Comparison of ENCODE assay signal across 1 cellular context in genomic region chr12:115103884-115104883, GRCh38.
A peak's percentile ranks its signal among the peaks of the same experiment; 100 is the strongest.
TF ChIP-seq lines count a peak whose summit lies in the region.

No MANE protein-coding gene starts in this region.

TF ChIP-seq in K562, 482 proteins besides CTCF, POLR2A, EP300 and RAD21 (continued from another document and continues in another):
- TF ChIP-seq, protein P1, sequence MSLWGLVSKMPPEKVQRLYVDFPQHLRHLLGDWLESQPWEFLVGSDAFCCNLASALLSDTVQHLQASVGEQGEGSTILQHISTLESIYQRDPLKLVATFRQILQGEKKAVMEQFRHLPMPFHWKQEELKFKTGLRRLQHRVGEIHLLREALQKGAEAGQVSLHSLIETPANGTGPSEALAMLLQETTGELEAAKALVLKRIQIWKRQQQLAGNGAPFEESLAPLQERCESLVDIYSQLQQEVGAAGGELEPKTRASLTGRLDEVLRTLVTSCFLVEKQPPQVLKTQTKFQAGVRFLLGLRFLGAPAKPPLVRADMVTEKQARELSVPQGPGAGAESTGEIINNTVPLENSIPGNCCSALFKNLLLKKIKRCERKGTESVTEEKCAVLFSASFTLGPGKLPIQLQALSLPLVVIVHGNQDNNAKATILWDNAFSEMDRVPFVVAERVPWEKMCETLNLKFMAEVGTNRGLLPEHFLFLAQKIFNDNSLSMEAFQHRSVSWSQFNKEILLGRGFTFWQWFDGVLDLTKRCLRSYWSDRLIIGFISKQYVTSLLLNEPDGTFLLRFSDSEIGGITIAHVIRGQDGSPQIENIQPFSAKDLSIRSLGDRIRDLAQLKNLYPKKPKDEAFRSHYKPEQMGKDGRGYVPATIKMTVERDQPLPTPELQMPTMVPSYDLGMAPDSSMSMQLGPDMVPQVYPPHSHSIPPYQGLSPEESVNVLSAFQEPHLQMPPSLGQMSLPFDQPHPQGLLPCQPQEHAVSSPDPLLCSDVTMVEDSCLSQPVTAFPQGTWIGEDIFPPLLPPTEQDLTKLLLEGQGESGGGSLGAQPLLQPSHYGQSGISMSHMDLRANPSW (CRISPR knock-in tag; IDR thresholded peaks at IDR 0.05), result no peak
- TF ChIP-seq POLR2B (IDR thresholded peaks at IDR 0.05; ENCODE audit: low read depth, partially characterized antibody) (no peak), EGR1 (conservative IDR thresholded peaks at IDR 0.05) (no peak), SREBF1 (IDR thresholded peaks at IDR 0.05; ENCODE audit: borderline replicate concordance, low read depth, low read length) (no peak), STAT5A (IDR thresholded peaks at IDR 0.05; ENCODE audit: borderline replicate concordance, low read length) (no peak), GTF2A2 (tag; IDR thresholded peaks at IDR 0.05) (no peak), ZNF232 (CRISPR knock-in tag; IDR thresholded peaks at IDR 0.05) (no peak), ZNF253 (CRISPR knock-in tag; conservative IDR thresholded peaks at IDR 0.05) (no peak), NCOR1 (IDR thresholded peaks at IDR 0.05) (no peak), CBX5 (IDR thresholded peaks at IDR 0.05; ENCODE audit: borderline replicate concordance, low read depth) (no peak), GTF2B (IDR thresholded peaks at IDR 0.05; ENCODE audit: extremely low read depth, insufficient read length) (no peak), THRA (IDR thresholded peaks at IDR 0.05) (no peak), EP400 (IDR thresholded peaks at IDR 0.05) (no peak), RAD51 (IDR thresholded peaks at IDR 0.05; ENCODE audit: borderline replicate concordance, low read depth) (peak; percentile 69), NEUROD1 (IDR thresholded peaks at IDR 0.05; ENCODE audit: borderline replicate concordance, low read depth, low read length, partially characterized antibody) (no peak), ILK (tag; IDR thresholded peaks at IDR 0.05; ENCODE audit: borderline replicate concordance, low read depth) (no peak), ARHGAP35 (IDR thresholded peaks at IDR 0.05; ENCODE audit: partially characterized antibody) (no peak), HDGF (IDR thresholded peaks at IDR 0.05) (no peak), PYGO2 (tag; IDR thresholded peaks at IDR 0.05) (no peak), RBM14 (IDR thresholded peaks at IDR 0.05; ENCODE audit: borderline replicate concordance, insufficient read depth, low read depth, low read length) (no peak), TEAD1 (CRISPR knock-in tag; IDR thresholded peaks at IDR 0.05) (0 out of 4 replicates have a peak, but pooled peaks of 1 of the 2 experiments have one; percentile 48), GTF2F1 (IDR thresholded peaks at IDR 0.05; ENCODE audit: low read depth, low read length) (no peak), NFE2 (IDR thresholded peaks at IDR 0.05; ENCODE audit: low read depth) (peak; percentile 51; the same call in 1 of the 2 replicates), KLF1 (tag; IDR thresholded peaks at IDR 0.05) (no peak), RFX1 (IDR thresholded peaks at IDR 0.05) (no peak), TRIM24 (IDR thresholded peaks at IDR 0.05) (no peak; a peak in 1 of 4 replicates), MLX (CRISPR knock-in tag; conservative IDR thresholded peaks at IDR 0.05) (no peak), TGIF2 (CRISPR knock-in tag; IDR thresholded peaks at IDR 0.05) (no peak), CREB1 (IDR thresholded peaks at IDR 0.05) (no peak), CREB1 (CRISPR knock-in tag; IDR thresholded peaks at IDR 0.05) (no peak)
- TF ChIP-seq, protein P2, sequence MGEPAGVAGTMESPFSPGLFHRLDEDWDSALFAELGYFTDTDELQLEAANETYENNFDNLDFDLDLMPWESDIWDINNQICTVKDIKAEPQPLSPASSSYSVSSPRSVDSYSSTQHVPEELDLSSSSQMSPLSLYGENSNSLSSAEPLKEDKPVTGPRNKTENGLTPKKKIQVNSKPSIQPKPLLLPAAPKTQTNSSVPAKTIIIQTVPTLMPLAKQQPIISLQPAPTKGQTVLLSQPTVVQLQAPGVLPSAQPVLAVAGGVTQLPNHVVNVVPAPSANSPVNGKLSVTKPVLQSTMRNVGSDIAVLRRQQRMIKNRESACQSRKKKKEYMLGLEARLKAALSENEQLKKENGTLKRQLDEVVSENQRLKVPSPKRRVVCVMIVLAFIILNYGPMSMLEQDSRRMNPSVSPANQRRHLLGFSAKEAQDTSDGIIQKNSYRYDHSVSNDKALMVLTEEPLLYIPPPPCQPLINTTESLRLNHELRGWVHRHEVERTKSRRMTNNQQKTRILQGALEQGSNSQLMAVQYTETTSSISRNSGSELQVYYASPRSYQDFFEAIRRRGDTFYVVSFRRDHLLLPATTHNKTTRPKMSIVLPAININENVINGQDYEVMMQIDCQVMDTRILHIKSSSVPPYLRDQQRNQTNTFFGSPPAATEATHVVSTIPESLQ (CRISPR knock-in tag; IDR thresholded peaks at IDR 0.05), result no peak
- TF ChIP-seq, protein P3, sequence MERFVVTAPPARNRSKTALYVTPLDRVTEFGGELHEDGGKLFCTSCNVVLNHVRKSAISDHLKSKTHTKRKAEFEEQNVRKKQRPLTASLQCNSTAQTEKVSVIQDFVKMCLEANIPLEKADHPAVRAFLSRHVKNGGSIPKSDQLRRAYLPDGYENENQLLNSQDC (CRISPR knock-in tag; IDR thresholded peaks at IDR 0.05), result no peak
- TF ChIP-seq, protein P4, sequence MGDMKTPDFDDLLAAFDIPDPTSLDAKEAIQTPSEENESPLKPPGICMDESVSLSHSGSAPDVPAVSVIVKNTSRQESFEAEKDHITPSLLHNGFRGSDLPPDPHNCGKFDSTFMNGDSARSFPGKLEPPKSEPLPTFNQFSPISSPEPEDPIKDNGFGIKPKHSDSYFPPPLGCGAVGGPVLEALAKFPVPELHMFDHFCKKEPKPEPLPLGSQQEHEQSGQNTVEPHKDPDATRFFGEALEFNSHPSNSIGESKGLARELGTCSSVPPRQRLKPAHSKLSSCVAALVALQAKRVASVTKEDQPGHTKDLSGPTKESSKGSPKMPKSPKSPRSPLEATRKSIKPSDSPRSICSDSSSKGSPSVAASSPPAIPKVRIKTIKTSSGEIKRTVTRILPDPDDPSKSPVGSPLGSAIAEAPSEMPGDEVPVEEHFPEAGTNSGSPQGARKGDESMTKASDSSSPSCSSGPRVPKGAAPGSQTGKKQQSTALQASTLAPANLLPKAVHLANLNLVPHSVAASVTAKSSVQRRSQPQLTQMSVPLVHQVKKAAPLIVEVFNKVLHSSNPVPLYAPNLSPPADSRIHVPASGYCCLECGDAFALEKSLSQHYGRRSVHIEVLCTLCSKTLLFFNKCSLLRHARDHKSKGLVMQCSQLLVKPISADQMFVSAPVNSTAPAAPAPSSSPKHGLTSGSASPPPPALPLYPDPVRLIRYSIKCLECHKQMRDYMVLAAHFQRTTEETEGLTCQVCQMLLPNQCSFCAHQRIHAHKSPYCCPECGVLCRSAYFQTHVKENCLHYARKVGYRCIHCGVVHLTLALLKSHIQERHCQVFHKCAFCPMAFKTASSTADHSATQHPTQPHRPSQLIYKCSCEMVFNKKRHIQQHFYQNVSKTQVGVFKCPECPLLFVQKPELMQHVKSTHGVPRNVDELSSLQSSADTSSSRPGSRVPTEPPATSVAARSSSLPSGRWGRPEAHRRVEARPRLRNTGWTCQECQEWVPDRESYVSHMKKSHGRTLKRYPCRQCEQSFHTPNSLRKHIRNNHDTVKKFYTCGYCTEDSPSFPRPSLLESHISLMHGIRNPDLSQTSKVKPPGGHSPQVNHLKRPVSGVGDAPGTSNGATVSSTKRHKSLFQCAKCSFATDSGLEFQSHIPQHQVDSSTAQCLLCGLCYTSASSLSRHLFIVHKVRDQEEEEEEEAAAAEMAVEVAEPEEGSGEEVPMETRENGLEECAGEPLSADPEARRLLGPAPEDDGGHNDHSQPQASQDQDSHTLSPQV (IDR thresholded peaks at IDR 0.05), result no peak
- TF ChIP-seq, protein P5, sequence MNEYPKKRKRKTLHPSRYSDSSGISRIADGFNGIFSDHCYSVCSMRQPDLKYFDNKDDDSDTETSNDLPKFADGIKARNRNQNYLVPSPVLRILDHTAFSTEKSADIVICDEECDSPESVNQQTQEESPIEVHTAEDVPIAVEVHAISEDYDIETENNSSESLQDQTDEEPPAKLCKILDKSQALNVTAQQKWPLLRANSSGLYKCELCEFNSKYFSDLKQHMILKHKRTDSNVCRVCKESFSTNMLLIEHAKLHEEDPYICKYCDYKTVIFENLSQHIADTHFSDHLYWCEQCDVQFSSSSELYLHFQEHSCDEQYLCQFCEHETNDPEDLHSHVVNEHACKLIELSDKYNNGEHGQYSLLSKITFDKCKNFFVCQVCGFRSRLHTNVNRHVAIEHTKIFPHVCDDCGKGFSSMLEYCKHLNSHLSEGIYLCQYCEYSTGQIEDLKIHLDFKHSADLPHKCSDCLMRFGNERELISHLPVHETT (CRISPR knock-in tag; conservative IDR thresholded peaks at IDR 0.05 in 1 of 2, IDR thresholded peaks at IDR 0.05 in 1 of 2), result peak in 1 of 2 experiments; percentile 48; a peak in 1 of 4 replicates
- TF ChIP-seq, protein P6, sequence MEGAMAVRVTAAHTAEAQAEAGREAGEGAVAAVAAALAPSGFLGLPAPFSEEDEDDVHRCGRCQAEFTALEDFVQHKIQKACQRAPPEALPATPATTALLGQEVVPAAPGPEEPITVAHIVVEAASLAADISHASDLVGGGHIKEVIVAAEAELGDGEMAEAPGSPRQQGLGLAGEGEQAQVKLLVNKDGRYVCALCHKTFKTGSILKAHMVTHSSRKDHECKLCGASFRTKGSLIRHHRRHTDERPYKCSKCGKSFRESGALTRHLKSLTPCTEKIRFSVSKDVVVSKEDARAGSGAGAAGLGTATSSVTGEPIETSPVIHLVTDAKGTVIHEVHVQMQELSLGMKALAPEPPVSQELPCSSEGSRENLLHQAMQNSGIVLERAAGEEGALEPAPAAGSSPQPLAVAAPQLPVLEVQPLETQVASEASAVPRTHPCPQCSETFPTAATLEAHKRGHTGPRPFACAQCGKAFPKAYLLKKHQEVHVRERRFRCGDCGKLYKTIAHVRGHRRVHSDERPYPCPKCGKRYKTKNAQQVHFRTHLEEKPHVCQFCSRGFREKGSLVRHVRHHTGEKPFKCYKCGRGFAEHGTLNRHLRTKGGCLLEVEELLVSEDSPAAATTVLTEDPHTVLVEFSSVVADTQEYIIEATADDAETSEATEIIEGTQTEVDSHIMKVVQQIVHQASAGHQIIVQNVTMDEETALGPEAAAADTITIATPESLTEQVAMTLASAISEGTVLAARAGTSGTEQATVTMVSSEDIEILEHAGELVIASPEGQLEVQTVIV (CRISPR knock-in tag; IDR thresholded peaks at IDR 0.05; ENCODE audit: borderline replicate concordance), result no peak
- TF ChIP-seq, protein P7, sequence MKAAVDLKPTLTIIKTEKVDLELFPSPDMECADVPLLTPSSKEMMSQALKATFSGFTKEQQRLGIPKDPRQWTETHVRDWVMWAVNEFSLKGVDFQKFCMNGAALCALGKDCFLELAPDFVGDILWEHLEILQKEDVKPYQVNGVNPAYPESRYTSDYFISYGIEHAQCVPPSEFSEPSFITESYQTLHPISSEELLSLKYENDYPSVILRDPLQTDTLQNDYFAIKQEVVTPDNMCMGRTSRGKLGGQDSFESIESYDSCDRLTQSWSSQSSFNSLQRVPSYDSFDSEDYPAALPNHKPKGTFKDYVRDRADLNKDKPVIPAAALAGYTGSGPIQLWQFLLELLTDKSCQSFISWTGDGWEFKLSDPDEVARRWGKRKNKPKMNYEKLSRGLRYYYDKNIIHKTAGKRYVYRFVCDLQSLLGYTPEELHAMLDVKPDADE (conservative IDR thresholded peaks at IDR 0.05; ENCODE audit: control insufficient read depth, low read depth, low read length), result no peak
